ENCODE assay signal across 8 cellular contexts in the genomic region with DNA sequence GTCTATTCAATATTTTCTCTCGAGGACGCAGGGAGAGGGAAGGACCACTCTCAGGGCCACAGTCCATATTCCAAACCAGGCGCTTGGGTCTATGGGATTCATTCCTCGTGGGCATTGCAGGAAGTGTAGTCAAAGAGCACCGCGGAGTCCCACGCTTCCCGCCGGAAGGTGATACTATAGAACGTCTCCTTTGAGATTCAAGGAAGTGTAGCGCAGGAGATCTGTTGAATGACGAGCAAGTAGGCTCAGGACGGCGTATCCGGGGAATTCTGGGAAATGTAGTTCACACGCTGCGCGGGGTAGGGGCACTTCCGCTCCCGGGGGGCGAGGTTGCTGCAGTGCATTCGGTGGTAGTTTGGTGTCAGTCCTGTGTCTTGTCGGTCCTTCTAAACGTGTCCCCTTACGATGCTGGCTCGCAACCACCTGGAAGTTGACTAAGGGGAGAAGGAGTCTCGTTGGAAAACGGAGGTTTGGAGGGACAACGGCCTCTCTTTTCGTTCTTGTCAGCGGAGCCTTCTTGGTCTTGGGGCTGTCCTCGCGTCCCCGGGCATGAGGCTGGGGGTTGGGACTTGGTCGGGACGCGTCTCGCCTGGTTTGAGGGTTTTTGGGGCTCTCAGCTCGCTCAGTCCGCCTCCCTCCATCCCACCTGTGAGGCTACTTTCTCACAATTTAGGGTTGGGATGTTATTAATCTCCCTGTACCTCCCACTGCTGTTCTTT.
DNase-seq lines count a peak whose midpoint lies in the region; ATAC-seq and TF ChIP-seq lines count a peak whose summit lies in the region.

Gene ZNF284, plus strand, starts transcription at position 336 of the 719 bp plus-strand sequence. CDS start 4,231 bp downstream, outside the sequence.

- peaks cover 8% of the 10 kb centered on the region for H3K36me3 Mint-ChIP-seq in effector memory CD8-positive, alpha-beta T cell (ENCODE audit: insufficient read depth)
- H3K36me3 Mint-ChIP-seq in memory B cell, result peaks cover 15% of the 10 kb centered on the region

- peaks cover 0 to under 1% of the 10 kb centered on the region in 2 donors for H3K27me3 Mint-ChIP-seq in effector memory CD8-positive, alpha-beta T cell
- peaks cover 5% of the 10 kb centered on the region for H3K27me3 Mint-ChIP-seq in memory B cell

- H3K4me1 Mint-ChIP-seq in effector memory CD8-positive, alpha-beta T cell (ENCODE audit: low read depth in 2 of 2), result peaks cover 19 to 22% of the 10 kb centered on the region in 2 donors
- peaks cover 20% of the 10 kb centered on the region for H3K4me1 Mint-ChIP-seq in memory B cell

- peak within 1 kb of the TSS; percentile 85 to 91 for H3K27ac Mint-ChIP-seq in effector memory CD8-positive, alpha-beta T cell
- H3K27ac Mint-ChIP-seq in memory B cell, result peak within 1 kb of the TSS; percentile 75

- peaks cover 0 to 21% of the 10 kb centered on the region in 2 donors for H3K9me3 Mint-ChIP-seq in effector memory CD8-positive, alpha-beta T cell
- peaks cover 14% of the 10 kb centered on the region for H3K9me3 Mint-ChIP-seq in memory B cell

- ATAC-seq in HG03457 (IDR thresholded peaks at IDR 0.05; ENCODE audit: unreplicated experiment), result peak; percentile 83
- ATAC-seq in effector memory CD8-positive, alpha-beta T cell (replicated peaks), result peak; percentile 99
- peak; percentile 96 for ATAC-seq in memory B cell (ENCODE audit: low read depth)

- DNase-seq in AML-193 (lab: John Stamatoyannopoulos, UW), result peak; percentile 90 to 91
- peak; percentile 82 for DNase-seq in NCI-H774 (lab: John Stamatoyannopoulos, UW)
- DNase-seq in activated CD8-positive, alpha-beta memory T cell treated with anti-CD3 and anti-CD28 coated beads for 4 hours (ENCODE audit: low read depth in 2 of 2), result peak; percentile 66 to 73
- peak; percentile 64 to 77 (median 72) for DNase-seq in effector memory CD8-positive, alpha-beta T cell
- DNase-seq in memory B cell (ENCODE audit: low spot score in 2 of 2), result peak; percentile 42 to 63
- DNase-seq in stimulated activated CD4-positive, alpha-beta T cell treated with anti-CD3 and anti-CD28 coated beads, TNF-alpha, amount 100 ng/mL, for 48 hours (ENCODE audit: low read depth in 3 of 3), result peak; percentile 63 to 70 (median 67)

- peak within 1 kb of the TSS; percentile 90 to 91 for H3K4me3 Mint-ChIP-seq in effector memory CD8-positive, alpha-beta T cell
- H3K4me3 Mint-ChIP-seq in memory B cell, result peak within 1 kb of the TSS; percentile 94

- TF ChIP-seq POLR2A in GM19099 (IDR thresholded peaks at IDR 0.05; ENCODE audit: extremely low read depth, insufficient read length, low read depth), result peak; percentile 71

Comparison
In these comparisons a context has a peak if more than half of its experiments do, and no peak if none do; other contexts are left out.
1. Peak in every context shown above with its lines: DNase-seq and ATAC-seq.